In genomic region chr6:109002100-109002697, GRCh38 we compare ENCODE assay signal across 10 cellular contexts.
DNase-seq lines count a peak whose midpoint lies in the region; ATAC-seq and TF ChIP-seq lines count a peak whose summit lies in the region.
"Had no signal": no experiment of that assay in that cellular context is flagged by ENCODE, and none has a peak within 500 bp of the region (broad histone marks: within the 10 kb centered on the region; RNA-seq: fewer than 3 reads in every experiment).

No MANE protein-coding gene starts in this region.

- H3K27me3 ChIP-seq in right atrium auricular region = no peaks in the 10 kb centered on the region

- no peaks in the 10 kb centered on the region for H3K9me3 Mint-ChIP-seq in brain
- no peaks in the 10 kb centered on the region for H3K9me3 Mint-ChIP-seq in activated CD8-positive, alpha-beta memory T cell treated with anti-CD3 and anti-CD28 coated beads, Interleukin-2, amount 10 ng/mL, durations not matched to agents 7 days and 5 days (ENCODE audit: low read depth)
- no peaks in the 10 kb centered on the region for H3K9me3 Mint-ChIP-seq in activated T-helper 2 cell treated with anti-CD3 and anti-CD28 coated beads, Interferon-gamma antibody, Interleukin-2, Interleukin-4, amounts not matched to agents 10 μg/mL and 5 μg/mL and 100 μg/mL, durations not matched to agents 14 hours and 24 hours and 36 hours
- H3K9me3 Mint-ChIP-seq: activated T-cell treated with anti-CD3 and anti-CD28 coated beads, Interleukin-2, amount 50 U/mL, for 4 hours; CD4-positive, alpha-beta memory T cell had no signal

- peak overlapping the region in 1 of 2 donors; percentile 12 for H3K4me3 ChIP-seq in right atrium auricular region

- H3K4me1 Mint-ChIP-seq in brain = peaks cover 61% of the 10 kb centered on the region
- H3K4me1 Mint-ChIP-seq in activated CD8-positive, alpha-beta memory T cell treated with anti-CD3 and anti-CD28 coated beads, Interleukin-2, amount 10 ng/mL, durations not matched to agents 7 days and 5 days = peaks cover 41% of the 10 kb centered on the region
- peaks cover 21% of the 10 kb centered on the region for H3K4me1 Mint-ChIP-seq in activated T-helper 2 cell treated with anti-CD3 and anti-CD28 coated beads, Interferon-gamma antibody, Interleukin-2, Interleukin-4, amounts not matched to agents 10 μg/mL and 5 μg/mL and 100 μg/mL, durations not matched to agents 14 hours and 24 hours and 36 hours (ENCODE audit: low read depth)

- H3K27me3 Mint-ChIP-seq in brain = no peaks in the 10 kb centered on the region
- H3K27me3 Mint-ChIP-seq in activated CD8-positive, alpha-beta memory T cell treated with anti-CD3 and anti-CD28 coated beads, Interleukin-2, amount 10 ng/mL, durations not matched to agents 7 days and 5 days = no peaks in the 10 kb centered on the region
- H3K27me3 Mint-ChIP-seq in activated T-helper 2 cell treated with anti-CD3 and anti-CD28 coated beads, Interferon-gamma antibody, Interleukin-2, Interleukin-4, amounts not matched to agents 10 μg/mL and 5 μg/mL and 100 μg/mL, durations not matched to agents 14 hours and 24 hours and 36 hours (ENCODE audit: low read depth) = no peaks in the 10 kb centered on the region
- H3K27me3 Mint-ChIP-seq: CD4-positive, alpha-beta memory T cell had no signal

- peaks cover 24% of the 10 kb centered on the region for H3K36me3 Mint-ChIP-seq in brain
- peaks cover 37% of the 10 kb centered on the region for H3K36me3 Mint-ChIP-seq in activated CD8-positive, alpha-beta memory T cell treated with anti-CD3 and anti-CD28 coated beads, Interleukin-2, amount 10 ng/mL, durations not matched to agents 7 days and 5 days
- H3K36me3 Mint-ChIP-seq in activated T-helper 2 cell treated with anti-CD3 and anti-CD28 coated beads, Interferon-gamma antibody, Interleukin-2, Interleukin-4, amounts not matched to agents 10 μg/mL and 5 μg/mL and 100 μg/mL, durations not matched to agents 14 hours and 24 hours and 36 hours (ENCODE audit: low read depth) = peaks cover 37% of the 10 kb centered on the region

- TF ChIP-seq CTCF in brain (conservative IDR thresholded peaks at IDR 0.05) = no peak
- no peak for TF ChIP-seq CTCF in right atrium auricular region (IDR thresholded peaks at IDR 0.05)

- H3K4me1 ChIP-seq in right atrium auricular region = peaks cover 0 to 85% of the 10 kb centered on the region in 2 donors

- ATAC-seq in sciatic nerve = peak; percentile 91
- ATAC-seq in activated CD8-positive, alpha-beta memory T cell treated with anti-CD3 and anti-CD28 coated beads, Interleukin-2, amount 10 ng/mL, durations not matched to agents 7 days and 5 days = no peak

- H3K27ac ChIP-seq in right atrium auricular region = peak overlapping the region; percentile 97

- no peaks in the 10 kb centered on the region for H3K9me3 ChIP-seq in right atrium auricular region

- CTCF ChIA-PET in activated CD8-positive, alpha-beta memory T cell treated with anti-CD3 and anti-CD28 coated beads, Interleukin-2, amount 10 ng/mL, durations not matched to agents 7 days and 5 days (lab: Charles Lee) = interaction anchor here (1.1 kb wide), 1 partner anchor 71 kb away, joined by 3 read pairs; no protein-coding TSS in a partner anchor

- DNase-seq in EH (ENCODE audit: low read depth) = peak; percentile 25
- no peak for DNase-seq in right atrium auricular region (ENCODE audit: low spot score)
- DNase-seq in sciatic nerve (ENCODE audit: low spot score) = no peak
- DNase-seq in H4 (ENCODE audit: low spot score) = no peak
- no peak for DNase-seq in activated CD8-positive, alpha-beta memory T cell treated with anti-CD3 and anti-CD28 coated beads, Interleukin-2, amount 10 ng/mL, durations not matched to agents 7 days and 5 days
- DNase-seq in HK-2 (ENCODE audit: unreplicated experiment) = no peak
- no peak for DNase-seq in activated T-helper 2 cell treated with anti-CD3 and anti-CD28 coated beads, Interferon-gamma antibody, Interleukin-2, Interleukin-4, amounts not matched to agents 10 μg/mL and 5 μg/mL and 100 μg/mL, durations not matched to agents 14 hours and 24 hours and 36 hours (ENCODE audit: low spot score)
- DNase-seq: activated T-cell treated with anti-CD3 and anti-CD28 coated beads, Interleukin-2, amount 50 U/mL, for 4 hours; CD4-positive, alpha-beta memory T cell had no signal

- peak overlapping the region in 3 of 5 experiments; percentile 3 to 57 (median 47) for H3K27ac Mint-ChIP-seq in brain
- no peak overlapping the region for H3K27ac Mint-ChIP-seq in activated CD8-positive, alpha-beta memory T cell treated with anti-CD3 and anti-CD28 coated beads, Interleukin-2, amount 10 ng/mL, durations not matched to agents 7 days and 5 days
- H3K27ac Mint-ChIP-seq in activated T-helper 2 cell treated with anti-CD3 and anti-CD28 coated beads, Interferon-gamma antibody, Interleukin-2, Interleukin-4, amounts not matched to agents 10 μg/mL and 5 μg/mL and 100 μg/mL, durations not matched to agents 14 hours and 24 hours and 36 hours = no peak overlapping the region

- peaks cover 26% of the 10 kb centered on the region for H3K36me3 ChIP-seq in right atrium auricular region

- intact Hi-C loops in sciatic nerve (cut with DNase I) = no loop called here
- intact Hi-C loops in activated T-helper 2 cell treated with anti-CD3 and anti-CD28 coated beads, Interferon-gamma antibody, Interleukin-2, Interleukin-4, amounts not matched to agents 10 μg/mL and 5 μg/mL and 100 μg/mL, durations not matched to agents 14 hours and 24 hours and 36 hours (cut with micrococcal nuclease) = no loop called here

- H3K4me3 Mint-ChIP-seq in brain = peak overlapping the region in 4 of 5 experiments; percentile 6 to 42 (median 20)
- H3K4me3 Mint-ChIP-seq in activated CD8-positive, alpha-beta memory T cell treated with anti-CD3 and anti-CD28 coated beads, Interleukin-2, amount 10 ng/mL, durations not matched to agents 7 days and 5 days = no peak overlapping the region
- H3K4me3 Mint-ChIP-seq in activated T-helper 2 cell treated with anti-CD3 and anti-CD28 coated beads, Interferon-gamma antibody, Interleukin-2, Interleukin-4, amounts not matched to agents 10 μg/mL and 5 μg/mL and 100 μg/mL, durations not matched to agents 14 hours and 24 hours and 36 hours (ENCODE audit: low read depth) = no peak overlapping the region
- H3K4me3 Mint-ChIP-seq: activated T-cell treated with anti-CD3 and anti-CD28 coated beads, Interleukin-2, amount 50 U/mL, for 4 hours had no signal

Comparison
In these comparisons a context has a peak if more than half of its experiments do, and no peak if none do; other contexts are left out.
1. H3K27ac Mint-ChIP-seq: peak in brain (3 of 5); none in activated CD8-positive, alpha-beta memory T cell treated with anti-CD3 and anti-CD28 coated beads, Interleukin-2, amount 10 ng/mL, durations not matched to agents 7 days and 5 days (single experiment) and activated T-helper 2 cell treated with anti-CD3 and anti-CD28 coated beads, Interferon-gamma antibody, Interleukin-2, Interleukin-4, amounts not matched to agents 10 μg/mL and 5 μg/mL and 100 μg/mL, durations not matched to agents 14 hours and 24 hours and 36 hours (single experiment).
2. H3K4me3 Mint-ChIP-seq: peak in brain (4 of 5); none in activated CD8-positive, alpha-beta memory T cell treated with anti-CD3 and anti-CD28 coated beads, Interleukin-2, amount 10 ng/mL, durations not matched to agents 7 days and 5 days (single experiment) and activated T-helper 2 cell treated with anti-CD3 and anti-CD28 coated beads, Interferon-gamma antibody, Interleukin-2, Interleukin-4, amounts not matched to agents 10 μg/mL and 5 μg/mL and 100 μg/mL, durations not matched to agents 14 hours and 24 hours and 36 hours (single experiment).